ENCODE assay signal across 8 cellular contexts in genomic region chr2:149562304-149562703, GRCh38. TPM values are rescaled to one million over a fixed set of nuclear protein-coding genes. Genes with fewer than 3 reads are reported as not detected.
A peak's percentile ranks its signal among the peaks of the same experiment; 100 is the strongest.
DNase-seq lines count a peak whose midpoint lies in the region; ATAC-seq and TF ChIP-seq lines count a peak whose summit lies in the region.

No MANE protein-coding gene starts in this region.

- H3K36me3 Mint-ChIP-seq in activated naive CD4-positive, alpha-beta T cell treated with anti-CD3 and anti-CD28 coated beads, Interleukin-2, amount 50 U/mL, for 24 hours: no peaks in the 10 kb centered on the region

- H3K27ac ChIP-seq in upper lobe of right lung: no peak overlapping the region
- no peak overlapping the region for H3K27ac ChIP-seq in SJCRH30

- peaks cover 24% of the 10 kb centered on the region for H3K36me3 ChIP-seq in upper lobe of right lung
- peaks cover 3% of the 10 kb centered on the region; the same call in 1 of the 2 replicates for H3K36me3 ChIP-seq in SJCRH30

- TF ChIP-seq CTCF in WI38 (IDR thresholded peaks at IDR 0.05; ENCODE audit: low read depth, low read length) (no peak), upper lobe of right lung (IDR thresholded peaks at IDR 0.05) (no peak)

- H3K27me3 Mint-ChIP-seq in activated naive CD4-positive, alpha-beta T cell treated with anti-CD3 and anti-CD28 coated beads, Interleukin-2, amount 50 U/mL, for 24 hours: no peaks in the 10 kb centered on the region

- no peaks in the 10 kb centered on the region for H3K9me3 Mint-ChIP-seq in activated naive CD4-positive, alpha-beta T cell treated with anti-CD3 and anti-CD28 coated beads, Interleukin-2, amount 50 U/mL, for 24 hours

- H3K9me3 ChIP-seq in upper lobe of right lung: no peaks in the 10 kb centered on the region
- no peaks in the 10 kb centered on the region for H3K9me3 ChIP-seq in SJCRH30 (replicated peaks)

- no peaks in the 10 kb centered on the region for H3K4me1 Mint-ChIP-seq in activated naive CD4-positive, alpha-beta T cell treated with anti-CD3 and anti-CD28 coated beads, Interleukin-2, amount 50 U/mL, for 24 hours

- ATAC-seq in HG03457 (IDR thresholded peaks at IDR 0.05; ENCODE audit: unreplicated experiment) (peak; percentile 81), upper lobe of right lung (peak; percentile 42)

- no peak for DNase-seq in activated naive CD4-positive, alpha-beta T cell treated with anti-CD3 and anti-CD28 coated beads, Interleukin-2, amount 50 U/mL, for 16 hours
- DNase-seq in upper lobe of right lung (no peak), SJCRH30 (no peak), Kasumi-1 (lab: John Stamatoyannopoulos, UW) (no peak), dedifferentiated amniotic fluid mesenchymal stem cell (ENCODE audit: extremely low spot score) (no peak)

- H3K4me3 ChIP-seq in WI38 (ENCODE audit: low read depth, low read length) (peak overlapping the region; percentile 28), upper lobe of right lung (no peak overlapping the region), SJCRH30 (no peak overlapping the region)

- intact Hi-C loops in upper lobe of right lung (cut with DNase I): loop anchor here (10.0 kb wide), 1 partner anchor 548 kb away; no protein-coding TSS in a partner anchor

- peak overlapping the region; percentile 12 for H3K27ac Mint-ChIP-seq in activated naive CD4-positive, alpha-beta T cell treated with anti-CD3 and anti-CD28 coated beads, Interleukin-2, amount 50 U/mL, for 24 hours

- no peaks in the 10 kb centered on the region for H3K4me1 ChIP-seq in upper lobe of right lung
- no peaks in the 10 kb centered on the region for H3K4me1 ChIP-seq in SJCRH30

- H3K27me3 ChIP-seq in upper lobe of right lung (no peaks in the 10 kb centered on the region), SJCRH30 (no peaks in the 10 kb centered on the region)

- no peak overlapping the region for H3K4me3 Mint-ChIP-seq in activated naive CD4-positive, alpha-beta T cell treated with anti-CD3 and anti-CD28 coated beads, Interleukin-2, amount 50 U/mL, for 24 hours

RNA-seq across cellular contexts. Expression of gene MMADHC, which starts 25.3 kb away (rescaled TPM):
- 70.9 TPM for total RNA-seq in upper lobe of right lung
- 99.3 and 104 TPM in 2 replicates for total RNA-seq in SJCRH30 (2014; rRNA removed; shearing (Covaris generic))
